Comparison of ENCODE assay signal across 8 cellular contexts in the genomic region with DNA sequence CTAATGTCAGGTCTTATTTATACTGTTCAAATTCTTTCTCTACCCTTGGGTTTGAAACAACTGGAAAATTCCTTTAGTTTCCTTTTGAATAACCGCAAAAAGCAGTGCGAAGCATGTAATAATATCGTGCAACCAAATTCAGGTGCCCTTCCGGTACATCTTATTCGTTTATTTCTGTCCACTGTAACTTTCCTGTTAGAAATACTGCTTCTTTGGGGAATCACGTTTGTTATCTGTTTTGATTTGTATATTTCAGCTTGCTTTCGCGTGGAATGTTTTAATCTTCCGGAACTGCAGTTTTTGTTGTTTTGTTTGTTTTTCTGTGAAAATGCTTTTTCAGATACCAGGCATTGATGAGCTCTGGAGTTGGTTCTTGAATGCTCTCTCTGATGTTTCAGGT. TPM values are rescaled to one million over a fixed set of nuclear protein-coding genes. Genes with fewer than 3 reads are reported as not detected.
A peak's percentile ranks its signal among the peaks of the same experiment; 100 is the strongest.
DNase-seq lines count a peak whose midpoint lies in the region; ATAC-seq and TF ChIP-seq lines count a peak whose summit lies in the region.

No MANE protein-coding gene starts in this region.

- H3K4me3 ChIP-seq in heart right ventricle (peak overlapping the region in 9 of 10 donors; percentile 53 to 92 (median 82)), ascending aorta (peak overlapping the region; percentile 64 to 90), aorta (ENCODE audit: low read length in 2 of 2) (peak overlapping the region; percentile 53 to 63)

- H3K36me3 ChIP-seq in heart right ventricle: peaks cover 0 to 15% (median 0%) of the 10 kb centered on the region in 9 donors
- H3K36me3 ChIP-seq in ascending aorta: no peaks in the 10 kb centered on the region
- no peaks in the 10 kb centered on the region for H3K36me3 ChIP-seq in aorta (ENCODE audit: control insufficient read depth in 1 of 2, insufficient read depth in 2 of 2, low read length in 1 of 2)

- TF ChIP-seq CTCF in heart right ventricle (IDR thresholded peaks at IDR 0.05): no peak
- TF ChIP-seq CTCF in ascending aorta (IDR thresholded peaks at IDR 0.05): no peak

- H3K27ac ChIP-seq in heart right ventricle (peak overlapping the region in 6 of 10 donors; percentile 82 to 92 (median 90)), ascending aorta (peak overlapping the region; percentile 92 to 95), aorta (ENCODE audit: low read depth in 1 of 2, low read length in 2 of 2) (no peak overlapping the region)

- H3K4me1 ChIP-seq in heart right ventricle (peaks cover 0 to 35% (median 8%) of the 10 kb centered on the region in 9 donors), ascending aorta (no peaks in the 10 kb centered on the region), aorta (ENCODE audit: control insufficient read depth in 1 of 2, insufficient read depth in 2 of 2, low read length in 2 of 2) (no peaks in the 10 kb centered on the region)

- WGBS in heart right ventricle, 2 donors: 0 to 2% methylated on average over 9 of the region's 9 CpGs
- WGBS in aorta, 2 donors: 3 to 36% methylated on average over 9 of the region's 9 CpGs

- DNase-seq in heart right ventricle (no peak), Right ventricle myocardium inferior (ENCODE audit: missing footprints) (no peak), ascending aorta (ENCODE audit: low spot score in 2 of 2) (no peak), lung microvascular endothelial cell (ENCODE audit: low read depth in 2 of 2) (peak; percentile 6 to 15), aorta (no peak), SHP77 (lab: John Stamatoyannopoulos, UW) (no peak), DMS114 treated with DMSO at 0.1 percent for 48 hours (lab: John Stamatoyannopoulos, UW; ENCODE audit: unreplicated experiment) (no peak)

- ATAC-seq in heart right ventricle: no peak
- ATAC-seq in Right ventricle myocardium inferior: no peak
- no peak for ATAC-seq in aorta (ENCODE audit: low FRiP score)
- no peak for ATAC-seq in GM21619 (IDR thresholded peaks at IDR 0.05; ENCODE audit: unreplicated experiment)

- H3K27me3 ChIP-seq in heart right ventricle (peaks cover 0 to 8% (median 0%) of the 10 kb centered on the region in 7 donors), ascending aorta (no peaks in the 10 kb centered on the region), aorta (ENCODE audit: control insufficient read depth in 1 of 2, insufficient read depth in 2 of 2, low read length in 1 of 2) (no peaks in the 10 kb centered on the region)

- intact Hi-C loops in heart right ventricle (cut with DNase I): no loop called here
- intact Hi-C loops in Right ventricle myocardium inferior (cut with DNase I): no loop called here
- intact Hi-C loops in ascending aorta (cut with DNase I): no loop called here
- intact Hi-C loops in aorta (cut with DNase I): no loop called here

- H3K9me3 ChIP-seq in heart right ventricle (no peaks in the 10 kb centered on the region), ascending aorta (no peaks in the 10 kb centered on the region), aorta (ENCODE audit: control insufficient read depth, low read length) (no peaks in the 10 kb centered on the region)

RNA-seq across cellular contexts. Expression of a gene that starts 1.2 kb away (rescaled TPM):
- total RNA-seq in heart right ventricle (10 to 100 TPM in 4 of 10 donors, 1 to 10 TPM in 6; 7.6 to 12.1 (median 9.9) TPM), Right ventricle myocardium inferior (9.1 TPM), ascending aorta (5.9 TPM), lung microvascular endothelial cell (26.2 TPM in 2 replicates), aorta (10 to 100 TPM; 12.4 to 16.1 TPM)
- polyA plus RNA-seq in heart right ventricle (1 to 10 TPM; 3.9 to 4.0 TPM), aorta (1 to 10 TPM; 3.9 to 4.8 TPM)

Comparison
In these comparisons a context has a peak if more than half of its experiments do, and no peak if none do; other contexts are left out.
1. DNase-seq: peak in lung microvascular endothelial cell (2 of 2); none in heart right ventricle (0 of 2), Right ventricle myocardium inferior (single experiment), ascending aorta (0 of 2), aorta (0 of 2), SHP77 (0 of 2) and DMS114 treated with DMSO at 0.1 percent for 48 hours (single experiment).
2. H3K27ac ChIP-seq: peak in heart right ventricle (6 of 10) and ascending aorta (2 of 2); none in aorta (0 of 2).
3. Peak in every context shown above with its lines, with median percentiles within 50 percentile points of each other: H3K4me3 ChIP-seq.